In the genomic region with DNA sequence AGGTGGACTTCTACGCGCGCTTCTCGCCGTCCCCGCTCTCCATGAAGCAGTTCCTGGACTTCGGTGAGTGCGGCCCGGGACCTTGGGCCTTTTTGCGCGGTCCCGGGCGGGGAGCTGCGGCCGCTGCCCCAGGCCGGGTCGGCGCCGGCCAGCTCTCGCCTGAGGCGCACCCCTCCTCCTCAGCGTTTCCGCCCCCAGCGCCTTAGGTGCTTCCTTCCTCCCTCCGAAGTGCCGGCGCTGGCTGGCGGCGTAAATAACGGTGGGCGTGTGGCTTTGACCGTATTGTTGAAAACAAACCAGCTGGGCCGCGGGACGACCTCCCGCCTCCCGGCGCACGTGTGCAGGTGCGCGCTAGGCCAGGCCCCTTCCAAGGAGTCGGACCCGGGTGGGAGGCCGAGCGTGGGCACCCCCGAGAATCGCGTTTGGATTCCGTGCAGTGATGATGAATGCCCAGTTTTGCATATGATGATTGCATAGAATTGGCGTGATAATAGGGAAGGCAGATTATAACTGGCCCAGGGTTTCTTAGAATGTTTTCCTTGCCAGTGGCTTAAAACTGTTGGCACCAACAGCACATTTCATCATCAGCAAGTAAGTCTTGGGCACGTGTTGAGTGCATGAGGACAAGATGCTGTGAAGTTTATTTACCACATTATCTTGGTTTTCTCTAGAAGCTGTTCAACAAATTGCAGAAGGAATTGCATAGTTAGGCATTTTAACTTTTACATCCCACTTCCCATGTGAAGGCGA, we compare ENCODE assay signal across 1 cellular context.
TF ChIP-seq lines count a peak whose summit lies in the region.

No MANE protein-coding gene starts in this region.

TF ChIP-seq in WTC11, 78 proteins besides CTCF, POLR2A, EP300 and RAD21 (continued from another document):
- TF ChIP-seq, protein P1, sequence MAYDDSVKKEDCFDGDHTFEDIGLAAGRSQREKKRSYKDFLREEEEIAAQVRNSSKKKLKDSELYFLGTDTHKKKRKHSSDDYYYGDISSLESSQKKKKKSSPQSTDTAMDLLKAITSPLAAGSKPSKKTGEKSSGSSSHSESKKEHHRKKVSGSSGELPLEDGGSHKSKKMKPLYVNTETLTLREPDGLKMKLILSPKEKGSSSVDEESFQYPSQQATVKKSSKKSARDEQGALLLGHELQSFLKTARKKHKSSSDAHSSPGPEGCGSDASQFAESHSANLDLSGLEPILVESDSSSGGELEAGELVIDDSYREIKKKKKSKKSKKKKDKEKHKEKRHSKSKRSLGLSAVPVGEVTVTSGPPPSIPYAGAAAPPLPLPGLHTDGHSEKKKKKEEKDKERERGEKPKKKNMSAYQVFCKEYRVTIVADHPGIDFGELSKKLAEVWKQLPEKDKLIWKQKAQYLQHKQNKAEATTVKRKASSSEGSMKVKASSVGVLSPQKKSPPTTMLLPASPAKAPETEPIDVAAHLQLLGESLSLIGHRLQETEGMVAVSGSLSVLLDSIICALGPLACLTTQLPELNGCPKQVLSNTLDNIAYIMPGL (CRISPR knock-in tag; IDR thresholded peaks at IDR 0.05): peak; percentile 71; the same call in 1 of the 2 replicates
- TF ChIP-seq, protein P2, sequence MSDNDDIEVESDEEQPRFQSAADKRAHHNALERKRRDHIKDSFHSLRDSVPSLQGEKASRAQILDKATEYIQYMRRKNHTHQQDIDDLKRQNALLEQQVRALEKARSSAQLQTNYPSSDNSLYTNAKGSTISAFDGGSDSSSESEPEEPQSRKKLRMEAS (CRISPR knock-in tag; IDR thresholded peaks at IDR 0.05): peak; percentile 96
